8 cellular contexts compared by ENCODE assay signal in genomic region chr16:14070555-14070876, GRCh38. TPM values are rescaled to one million over a fixed set of nuclear protein-coding genes. Genes with fewer than 3 reads are reported as not detected.
DNase-seq lines count a peak whose midpoint lies in the region; ATAC-seq, FAIRE-seq and TF ChIP-seq lines count a peak whose summit lies in the region.

No MANE protein-coding gene starts in this region.

- no peaks in the 10 kb centered on the region for H3K9me3 ChIP-seq in SJCRH30 (replicated peaks)
- H3K9me3 ChIP-seq in small intestine (ENCODE audit: control insufficient read depth, low read depth) = no peaks in the 10 kb centered on the region

- H3K4me3 ChIP-seq in SJCRH30 = peak overlapping the region; percentile 96
- H3K4me3 ChIP-seq in foreskin fibroblast (ENCODE audit: low read depth in 1 of 2, low read length in 2 of 2) = peak overlapping the region; percentile 81 to 86
- peak overlapping the region; percentile 91 to 94 for H3K4me3 ChIP-seq in small intestine (ENCODE audit: low read depth in 1 of 2, low read length in 2 of 2)

- H3K36me3 ChIP-seq in SJCRH30 = no peaks in the 10 kb centered on the region
- peaks cover 0 to 4% of the 10 kb centered on the region in 2 donors for H3K36me3 ChIP-seq in small intestine (ENCODE audit: control insufficient read depth in 2 of 2, insufficient read depth in 2 of 2, low read length in 2 of 2)

- no peak for DNase-seq in activated T-cell treated with anti-CD3 and anti-CD28 coated beads, Interleukin-2, amount 50 U/mL, for 4 hours
- DNase-seq in activated T-cell treated with anti-CD3 and anti-CD28 coated beads for 4 hours = no peak
- no peak for DNase-seq in SJCRH30
- DNase-seq in foreskin fibroblast = no peak
- DNase-seq in small intestine = no peak
- no peak for DNase-seq in epidermal melanocyte (ENCODE audit: insufficient read length, low spot score)
- no peak for DNase-seq in erythroblast (lab: John Stamatoyannopoulos, UW)

- no peaks in the 10 kb centered on the region for H3K9me3 Mint-ChIP-seq in activated T-cell treated with anti-CD3 and anti-CD28 coated beads, Interleukin-2, amount 50 U/mL, for 4 hours

- H3K27me3 ChIP-seq in SJCRH30 (no peaks in the 10 kb centered on the region), small intestine (ENCODE audit: control insufficient read depth in 2 of 2, insufficient read depth in 2 of 2, low read length in 2 of 2) (no peaks in the 10 kb centered on the region)

- peak overlapping the region; percentile 86 for H3K4me3 Mint-ChIP-seq in activated T-cell treated with anti-CD3 and anti-CD28 coated beads, Interleukin-2, amount 50 U/mL, for 4 hours

- H3K27ac ChIP-seq in SJCRH30 (no peak overlapping the region; the same call in 1 of the 2 replicates), small intestine (ENCODE audit: low read depth in 1 of 2, low read length in 1 of 2) (peak overlapping the region; percentile 78 to 86)

- no peaks in the 10 kb centered on the region for H3K27me3 Mint-ChIP-seq in activated T-cell treated with anti-CD3 and anti-CD28 coated beads, Interleukin-2, amount 50 U/mL, for 4 hours (ENCODE audit: low read depth)

- WGBS in small intestine, 3 donors = 20 to 61% (median 49%) methylated on average over 4 of the region's 4 CpGs

- H3K4me1 ChIP-seq in SJCRH30 (no peaks in the 10 kb centered on the region), small intestine (ENCODE audit: control insufficient read depth in 2 of 2, insufficient read depth in 1 of 2, low read depth in 1 of 2, low read length in 1 of 2) (peaks cover 0 to 5% of the 10 kb centered on the region in 2 donors)

- ATAC-seq in activated T-cell treated with anti-CD3 and anti-CD28 coated beads, Interleukin-2, amount 50 U/mL, for 4 hours = no peak
- ATAC-seq in GM21423 (IDR thresholded peaks at IDR 0.05; ENCODE audit: unreplicated experiment) = no peak

- FAIRE-seq in small intestine (lab: Jason Lieb, UNC) = no peak

- peaks cover 14% of the 10 kb centered on the region for H3K4me1 Mint-ChIP-seq in activated T-cell treated with anti-CD3 and anti-CD28 coated beads, Interleukin-2, amount 50 U/mL, for 4 hours (ENCODE audit: low read depth)

- TF ChIP-seq CTCF in foreskin fibroblast (IDR thresholded peaks at IDR 0.05; ENCODE audit: low read depth, low read length) = no peak

- no peaks in the 10 kb centered on the region for H3K36me3 Mint-ChIP-seq in activated T-cell treated with anti-CD3 and anti-CD28 coated beads, Interleukin-2, amount 50 U/mL, for 4 hours (ENCODE audit: insufficient read depth)

- no peak for TF ChIP-seq POLR2A in erythroblast (IDR thresholded peaks at IDR 0.05; ENCODE audit: low read length)

RNA-seq across cellular contexts. Expression of gene MRTFB, which starts 0.6 kb away (rescaled TPM):
- total RNA-seq in activated T-cell treated with anti-CD3 and anti-CD28 coated beads, Interleukin-2, amount 50 U/mL, for 4 hours = 10 to 100 TPM in 1 of 3 donors, 1 to 10 TPM in 2; 8.6 to 11.0 (median 8.9) TPM
- 10.3 and 16.1 TPM in 2 replicates for total RNA-seq in SJCRH30 (2014; rRNA removed; shearing (Covaris generic))
- 10 to 100 TPM in 1 of 3 donors, 1 to 10 TPM in 2; 3.1 to 13.4 (median 5.4) TPM for polyA plus RNA-seq in small intestine
